1 cellular context compared by ENCODE assay signal in genomic region chr2:178478102-178478441, GRCh38.
TF ChIP-seq lines count a peak whose summit lies in the region.

No MANE protein-coding gene starts in this region.

TF ChIP-seq in GM12878, 131 proteins besides CTCF, POLR2A, EP300 and RAD21:
- no peak for TF ChIP-seq GABPA (IDR thresholded peaks at IDR 0.05; ENCODE audit: low read depth)
- 0 out of 2 replicates have a peak, but pooled peaks have one; percentile 45 for TF ChIP-seq STAT3 (IDR thresholded peaks at IDR 0.05; ENCODE audit: low read depth, low read length)
- no peak for TF ChIP-seq PML (IDR thresholded peaks at IDR 0.05; ENCODE audit: low read length)
- TF ChIP-seq SIN3A (IDR thresholded peaks at IDR 0.05; ENCODE audit: low read depth, low read length): peak; percentile 31; the same call in 1 of the 2 replicates
